In the genomic region with DNA sequence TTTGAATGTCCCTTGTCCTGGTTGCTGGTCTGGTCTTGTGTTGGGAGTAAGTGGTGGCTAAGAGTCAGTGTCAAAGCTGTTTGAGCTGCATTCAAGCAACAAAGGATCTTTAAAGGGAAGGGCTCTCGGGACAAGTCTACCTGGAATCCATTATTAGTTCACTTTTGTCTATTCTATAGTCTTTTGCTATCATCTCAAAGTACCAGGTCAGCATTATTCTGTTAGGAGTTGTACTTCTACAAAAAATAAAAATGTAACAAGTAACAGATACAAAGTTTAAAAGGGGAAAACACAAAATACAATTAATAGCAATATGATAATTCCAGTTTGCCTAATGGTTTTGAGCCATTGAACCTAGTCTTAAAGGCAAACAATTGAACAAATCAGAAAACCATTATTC, we compare ENCODE assay signal across 26 cellular contexts.
"Had no signal": no experiment of that assay in that cellular context is flagged by ENCODE, and none has a peak within 500 bp of the region (broad histone marks: within the 10 kb centered on the region; RNA-seq: fewer than 3 reads in every experiment).

No MANE protein-coding gene starts in this region.

- H3K79me2 ChIP-seq: parathyroid adenoma had no signal

- H3K4me2 ChIP-seq: neural progenitor cell, smooth muscle cell had no signal

- H3K9me3 ChIP-seq: ovary, psoas muscle, spleen, stomach, thoracic aorta, thyroid gland, transverse colon, upper lobe of right lung, uterus had no signal

- H3K27ac ChIP-seq: neural progenitor cell, ovary, parathyroid adenoma, psoas muscle, skin epidermis, spleen, stomach, thoracic aorta, thyroid gland, transverse colon, upper lobe of right lung, uterus had no signal

- H3K36me3 ChIP-seq: neural progenitor cell, ovary, spleen, stomach, thoracic aorta, thyroid gland, transverse colon, upper lobe of right lung, uterus had no signal

- ATAC-seq: naive thymus-derived CD4-positive, alpha-beta T cell; natural killer cell; psoas muscle; right cardiac atrium; sciatic nerve; stimulated activated effector memory CD8-positive, alpha-beta T cell treated with anti-CD3 and anti-CD28 coated beads, Interleukin-12 subunit alpha, Interleukin-12 subunit beta, amount 100 ng/mL, for 72 hours; stimulated activated naive B cell treated with anti-CD40 and anti-IgM and Interleukin-4, amounts not matched to agents 10 μg/mL and 1 μg/mL and 100 μg/mL, for 72 hours; upper lobe of right lung had no signal

- H2AFZ ChIP-seq: neural progenitor cell, parathyroid adenoma had no signal

- DNase-seq: naive thymus-derived CD4-positive, alpha-beta T cell; natural killer cell; occipital lobe; ovary; posterior cingulate gyrus; psoas muscle; right cardiac atrium; spleen; stimulated activated CD4-positive, alpha-beta T cell treated with anti-CD3 and anti-CD28 coated beads, Interleukin-12 subunit alpha, Interleukin-12 subunit beta, amount 100 ng/mL, for 4 hours; stimulated activated CD4-positive, alpha-beta T cell treated with anti-CD3 and anti-CD28 coated beads, Interleukin-1b, Interleukin-23, amount 100 ng/mL, for 48 hours; stimulated activated CD4-positive, alpha-beta T cell treated with anti-CD3 and anti-CD28 coated beads, Interleukin-2, amount 100 ng/mL, for 48 hours; stimulated activated CD4-positive, alpha-beta T cell treated with anti-CD3 and anti-CD28 coated beads, Interleukin-4, amount 100 ng/mL, for 24 hours; stimulated activated naive B cell treated with anti-CD40 and anti-IgM and Interleukin-4, amounts not matched to agents 10 μg/mL and 1 μg/mL and 100 μg/mL, for 72 hours; stimulated activated naive CD4-positive, alpha-beta T cell treated with Interleukin-2 at 50 U/mL for 16 hours; stomach; thyroid gland; transverse colon; upper lobe of right lung; uterus had no signal

- H3K27me3 ChIP-seq: neural progenitor cell, ovary, spleen, stomach, thyroid gland, transverse colon, upper lobe of right lung, uterus had no signal

- H3K9ac ChIP-seq: neural progenitor cell, parathyroid adenoma had no signal

- H3K4me1 ChIP-seq: neural progenitor cell, parathyroid adenoma, psoas muscle, spleen, stomach, thyroid gland, transverse colon, upper lobe of right lung, uterus had no signal

- H3K4me3 ChIP-seq: neural progenitor cell, ovary, psoas muscle, skin epidermis, smooth muscle cell, spleen, stomach, thoracic aorta, thyroid gland, transverse colon, upper lobe of right lung, uterus had no signal
